18 cellular contexts compared by ENCODE assay signal in genomic region chr17:18004345-18004744, GRCh38. TPM values are rescaled to one million over a fixed set of nuclear protein-coding genes. Genes with fewer than 3 reads are reported as not detected.
DNase-seq lines count a peak whose midpoint lies in the region; FAIRE-seq and TF ChIP-seq lines count a peak whose summit lies in the region.
"Had no signal": no experiment of that assay in that cellular context is flagged by ENCODE, and none has a peak within 500 bp of the region (broad histone marks: within the 10 kb centered on the region; RNA-seq: fewer than 3 reads in every experiment).

No MANE protein-coding gene starts in this region.

- DNase-seq in COR-L47 (lab: John Stamatoyannopoulos, UW) (peak; percentile 49), MG63 (peak; percentile 57), NCI-H2196 treated with DMSO at 0.1 percent for 48 hours (lab: John Stamatoyannopoulos, UW; ENCODE audit: unreplicated experiment) (peak; percentile 39), bronchial epithelial cell (ENCODE audit: low read depth) (no peak), T-helper 9 cell (no peak), cerebellar cortex (ENCODE audit: low spot score) (no peak), mesenteric fat pad (ENCODE audit: low spot score) (no peak), GDM1 (lab: John Stamatoyannopoulos, UW) (no peak)
- DNase-seq: activated CD8-positive, alpha-beta memory T cell treated with anti-CD3 and anti-CD28 coated beads, Interleukin-2, amount 50 U/mL, for 48 hours; activated effector memory CD4-positive, alpha-beta T cell treated with Interleukin-2 at 50 U/mL for 16 hours; dermis blood vessel endothelial cell; GF-D8; kidney glomerular epithelial cell; transverse colon had no signal

- H3K9me3 ChIP-seq in MG63: no peaks in the 10 kb centered on the region
- H3K9me3 ChIP-seq: transverse colon had no signal

- peak; percentile 64 for FAIRE-seq in bronchial epithelial cell (lab: Jason Lieb, UNC)
- FAIRE-seq: frontal cortex, GM12878, GM19239 had no signal

- H3K4me3 ChIP-seq in MG63 (no peak overlapping the region), bronchial epithelial cell (ENCODE audit: low read depth, low read length) (no peak overlapping the region)
- H3K4me3 ChIP-seq: GM12878, transverse colon had no signal

- H3K27me3 ChIP-seq in MG63 (no peaks in the 10 kb centered on the region), bronchial epithelial cell (ENCODE audit: control insufficient read depth, insufficient read depth, low read length) (no peaks in the 10 kb centered on the region)
- H3K27me3 ChIP-seq: transverse colon had no signal

- no peak for TF ChIP-seq CTCF in bronchial epithelial cell (IDR thresholded peaks at IDR 0.05; ENCODE audit: insufficient read depth, low read length, severe bottlenecking)

- H3K36me3 ChIP-seq in MG63 (no peaks in the 10 kb centered on the region), bronchial epithelial cell (ENCODE audit: control insufficient read depth, insufficient read depth, low read length) (no peaks in the 10 kb centered on the region)
- H3K36me3 ChIP-seq: transverse colon had no signal

RNA-seq across cellular contexts. Expression of gene DRC3, which starts 31.7 kb away (rescaled TPM):
- 1.3 TPM in 1 of 2 replicates, not detected in the other for total RNA-seq in MG63 (2014; rRNA removed; shearing (Covaris generic); ENCODE audit: low replicate concordance)
- total RNA-seq in bronchial epithelial cell (under 0.01 and 0.13 TPM in 2 replicates), mesenteric fat pad (0.32 TPM)
- total RNA-seq: H4 had no signal

RNA-seq across cellular contexts. Expression of gene TOM1L2, which starts 32.1 kb away (rescaled TPM):
- total RNA-seq in MG63 (2014; rRNA removed; shearing (Covaris generic); ENCODE audit: low replicate concordance): 8.3 and 12.8 TPM in 2 replicates
- 12.4 and 17.8 TPM in 2 replicates for total RNA-seq in bronchial epithelial cell
- total RNA-seq in mesenteric fat pad: 43.7 TPM

RNA-seq across cellular contexts. Expression of gene ATPAF2, which starts 34.6 kb away (rescaled TPM):
- total RNA-seq in MG63 (2014; rRNA removed; shearing (Covaris generic); ENCODE audit: low replicate concordance): 12.5 and 39.0 TPM in 2 replicates
- total RNA-seq in bronchial epithelial cell (11.3 and 11.5 TPM in 2 replicates), mesenteric fat pad (20.8 TPM)

RNA-seq across cellular contexts. Expression of gene GID4, which starts 34.9 kb away (rescaled TPM):
- total RNA-seq in MG63 (2014; rRNA removed; shearing (Covaris generic); ENCODE audit: low replicate concordance): 3.2 and 4.2 TPM in 2 replicates
- total RNA-seq in bronchial epithelial cell: 5.3 and 6.5 TPM in 2 replicates
- total RNA-seq in mesenteric fat pad: 17.4 TPM

Comparison
In these comparisons a context has a peak if more than half of its experiments do, and no peak if none do; other contexts are left out.
1. DNase-seq: peak in COR-L47 (single experiment), MG63 (single experiment) and NCI-H2196 treated with DMSO at 0.1 percent for 48 hours (single experiment); none in bronchial epithelial cell (single experiment), T-helper 9 cell (single experiment), cerebellar cortex (single experiment), mesenteric fat pad (single experiment) and GDM1 (single experiment).